Comparison of ENCODE assay signal across 13 cellular contexts in genomic region chr9:126818482-126818881, GRCh38. TPM values are rescaled to one million over a fixed set of nuclear protein-coding genes. Genes with fewer than 3 reads are reported as not detected.
DNase-seq lines count a peak whose midpoint lies in the region; ATAC-seq and TF ChIP-seq lines count a peak whose summit lies in the region.
"Had no signal": no experiment of that assay in that cellular context is flagged by ENCODE, and none has a peak within 500 bp of the region (broad histone marks: within the 10 kb centered on the region; RNA-seq: fewer than 3 reads in every experiment).

No MANE protein-coding gene starts in this region.

- no peak overlapping the region for H3K4me3 Mint-ChIP-seq in natural killer cell treated with Interleukin-12 subunit alpha and Interleukin-12 subunit beta and Interleukin-15 and Interleukin-18, amount 100 ng/mL, for 72 hours
- no peak overlapping the region for H3K4me3 Mint-ChIP-seq in natural killer cell
- H3K4me3 Mint-ChIP-seq: B cell; CD4-positive, alpha-beta T cell had no signal

- DNase-seq in natural killer cell treated with Interleukin-12 subunit alpha and Interleukin-12 subunit beta and Interleukin-15 and Interleukin-18, amount 100 ng/mL, for 72 hours (ENCODE audit: low spot score) = no peak
- DNase-seq in natural killer cell (no peak), adipocyte (ENCODE audit: low read depth) (no peak), erythroblast (lab: John Stamatoyannopoulos, UW) (peak; percentile 10 to 23), NK-92 (lab: John Stamatoyannopoulos, UW; ENCODE audit: unreplicated experiment) (no peak)
- DNase-seq in activated CD4-positive, alpha-beta T cell treated with anti-CD3 and anti-CD28 coated beads, Interleukin-2, amount 50 U/mL, for 48 hours = no peak
- DNase-seq: C1 segment of cervical spinal cord; Calu3; CD4-positive, alpha-beta T cell; DMS79; HCEC 1CT had no signal

- H3K9ac ChIP-seq in adipocyte (ENCODE audit: low read length) = no peak overlapping the region

- TF ChIP-seq POLR2A in erythroblast (IDR thresholded peaks at IDR 0.05; ENCODE audit: low read length) = no peak

- H3K9me3 ChIP-seq in adipocyte (ENCODE audit: control insufficient read depth, low read length) = peaks cover 16% of the 10 kb centered on the region

- no peak for ATAC-seq in natural killer cell treated with Interleukin-12 subunit alpha and Interleukin-12 subunit beta and Interleukin-15 and Interleukin-18, amount 100 ng/mL, for 72 hours
- ATAC-seq in natural killer cell (no peak), GM21526 (IDR thresholded peaks at IDR 0.05; ENCODE audit: low FRiP score, unreplicated experiment) (no peak)

- H3K4me1 Mint-ChIP-seq in natural killer cell treated with Interleukin-12 subunit alpha and Interleukin-12 subunit beta and Interleukin-15 and Interleukin-18, amount 100 ng/mL, for 72 hours (ENCODE audit: low read depth in 2 of 2) = peaks cover 24 to 41% of the 10 kb centered on the region in 2 donors
- H3K4me1 Mint-ChIP-seq in natural killer cell = peaks cover 31 to 32% of the 10 kb centered on the region in 2 donors

- no peaks in the 10 kb centered on the region for H3K27me3 Mint-ChIP-seq in natural killer cell treated with Interleukin-12 subunit alpha and Interleukin-12 subunit beta and Interleukin-15 and Interleukin-18, amount 100 ng/mL, for 72 hours
- no peaks in the 10 kb centered on the region for H3K27me3 Mint-ChIP-seq in natural killer cell (ENCODE audit: low read depth in 2 of 2)
- H3K27me3 Mint-ChIP-seq: B cell; CD4-positive, alpha-beta T cell had no signal

- peak overlapping the region; percentile 10 to 12 for H3K27ac Mint-ChIP-seq in natural killer cell treated with Interleukin-12 subunit alpha and Interleukin-12 subunit beta and Interleukin-15 and Interleukin-18, amount 100 ng/mL, for 72 hours
- H3K27ac Mint-ChIP-seq in natural killer cell = no peak overlapping the region
- H3K27ac Mint-ChIP-seq: B cell; CD4-positive, alpha-beta T cell had no signal

- no peaks in the 10 kb centered on the region for H3K27me3 ChIP-seq in adipocyte (replicated peaks; ENCODE audit: control insufficient read depth, insufficient read depth, low read length)

- H3K36me3 Mint-ChIP-seq in natural killer cell treated with Interleukin-12 subunit alpha and Interleukin-12 subunit beta and Interleukin-15 and Interleukin-18, amount 100 ng/mL, for 72 hours = peaks cover 58% of the 10 kb centered on the region
- peaks cover 37% of the 10 kb centered on the region for H3K36me3 Mint-ChIP-seq in natural killer cell

- H3K9me3 Mint-ChIP-seq in natural killer cell treated with Interleukin-12 subunit alpha and Interleukin-12 subunit beta and Interleukin-15 and Interleukin-18, amount 100 ng/mL, for 72 hours = peaks cover 7% of the 10 kb centered on the region
- peaks cover 7 to 15% of the 10 kb centered on the region in 2 donors for H3K9me3 Mint-ChIP-seq in natural killer cell

- no peak for TF ChIP-seq CTCF in natural killer cell (IDR thresholded peaks at IDR 0.05)

- intact Hi-C loops in natural killer cell (cut with micrococcal nuclease) = no loop called here

- H3K4me3 ChIP-seq in adipocyte (ENCODE audit: low read length) = peak overlapping the region; percentile 15

- peaks cover 56% of the 10 kb centered on the region for H3K36me3 ChIP-seq in adipocyte (ENCODE audit: control insufficient read depth, insufficient read depth, low read length, severe bottlenecking)

- H3K4me1 ChIP-seq in adipocyte (ENCODE audit: control insufficient read depth, insufficient read depth, low read length) = peaks cover 15% of the 10 kb centered on the region

RNA-seq across cellular contexts. Expression of gene ZBTB43, which starts 13.6 kb away (rescaled TPM):
- 10 to 100 TPM; 25.0 to 42.1 TPM for total RNA-seq in natural killer cell treated with Interleukin-12 subunit alpha and Interleukin-12 subunit beta and Interleukin-15 and Interleukin-18, amount 100 ng/mL, for 72 hours
- total RNA-seq in natural killer cell = 10 to 100 TPM; 42.1 to 61.0 (median 57.2) TPM

RNA-seq across cellular contexts. Expression of gene ZBTB34, which starts 42.0 kb away (rescaled TPM):
- total RNA-seq in natural killer cell treated with Interleukin-12 subunit alpha and Interleukin-12 subunit beta and Interleukin-15 and Interleukin-18, amount 100 ng/mL, for 72 hours = 10 to 100 TPM in 1 of 2 donors, 1 to 10 TPM in 1; 7.6 to 11.9 TPM
- total RNA-seq in natural killer cell = 10 to 100 TPM in 2 of 3 donors, 1 to 10 TPM in 1; 8.9 to 13.9 (median 12.0) TPM

Comparison
In these comparisons a context has a peak if more than half of its experiments do, and no peak if none do; other contexts are left out.
1. H3K27ac Mint-ChIP-seq: peak in natural killer cell treated with Interleukin-12 subunit alpha and Interleukin-12 subunit beta and Interleukin-15 and Interleukin-18, amount 100 ng/mL, for 72 hours (2 of 2); none in natural killer cell (0 of 2).
2. DNase-seq: peak in erythroblast (2 of 2); none in natural killer cell treated with Interleukin-12 subunit alpha and Interleukin-12 subunit beta and Interleukin-15 and Interleukin-18, amount 100 ng/mL, for 72 hours (single experiment), natural killer cell (single experiment), adipocyte (single experiment), NK-92 (single experiment) and activated CD4-positive, alpha-beta T cell treated with anti-CD3 and anti-CD28 coated beads, Interleukin-2, amount 50 U/mL, for 48 hours (0 of 2).